In the genomic region with DNA sequence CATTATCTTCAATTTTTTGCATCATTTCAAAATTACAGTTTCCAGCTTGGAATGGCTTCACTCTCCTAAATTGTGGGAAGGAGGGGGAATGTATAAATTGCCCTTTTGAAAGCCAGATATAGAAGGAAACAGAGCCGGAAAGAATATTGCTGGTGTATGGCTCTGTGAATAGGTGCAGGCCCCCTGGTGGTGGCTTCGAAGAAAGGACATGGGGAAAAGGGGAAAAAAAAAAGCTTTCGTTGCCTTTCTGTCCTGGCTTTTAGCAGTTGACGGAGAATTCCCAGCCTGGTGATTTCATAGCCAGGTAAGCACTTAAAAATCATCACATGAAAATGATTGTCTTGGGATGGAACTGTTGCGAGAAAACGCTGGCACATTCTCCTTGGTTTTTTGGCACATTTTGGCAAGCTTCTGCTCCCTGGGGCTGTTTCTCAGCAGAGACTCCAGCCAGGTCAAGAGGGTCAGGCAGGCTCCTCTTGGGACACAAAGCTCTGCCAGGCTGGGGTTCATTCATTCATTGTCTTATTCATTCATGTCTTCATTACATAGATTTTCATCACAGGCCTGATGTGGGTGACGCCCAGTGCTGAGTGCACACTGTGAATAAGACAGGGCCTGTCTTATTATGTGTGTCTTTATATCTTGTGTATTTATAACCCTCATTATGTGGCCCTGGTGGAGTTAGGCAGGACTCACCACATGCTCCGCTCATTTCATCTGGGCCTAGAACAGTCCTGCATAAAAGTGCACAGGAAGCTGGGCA, we compare ENCODE assay signal across 1 cellular context.
A peak's percentile ranks its signal among the peaks of the same experiment; 100 is the strongest.
TF ChIP-seq lines count a peak whose summit lies in the region.

No MANE protein-coding gene starts in this region.

TF ChIP-seq in HepG2, 621 proteins besides CTCF, POLR2A, EP300 and RAD21 (continued from another document):
- TF ChIP-seq, protein P1, sequence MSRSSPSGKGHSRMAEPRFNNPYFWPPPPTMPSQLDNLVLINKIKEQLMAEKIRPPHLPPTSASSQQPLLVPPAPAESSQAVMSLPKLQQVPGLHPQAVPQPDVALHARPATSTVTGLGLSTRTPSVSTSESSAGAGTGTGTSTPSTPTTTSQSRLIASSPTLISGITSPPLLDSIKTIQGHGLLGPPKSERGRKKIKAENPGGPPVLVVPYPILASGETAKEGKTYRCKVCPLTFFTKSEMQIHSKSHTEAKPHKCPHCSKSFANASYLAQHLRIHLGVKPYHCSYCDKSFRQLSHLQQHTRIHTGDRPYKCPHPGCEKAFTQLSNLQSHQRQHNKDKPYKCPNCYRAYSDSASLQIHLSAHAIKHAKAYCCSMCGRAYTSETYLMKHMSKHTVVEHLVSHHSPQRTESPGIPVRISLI (CRISPR knock-in tag; IDR thresholded peaks at IDR 0.05; ENCODE audit: borderline replicate concordance), result peak; percentile 84
- no peak for TF ChIP-seq ISL2 (CRISPR knock-in tag; IDR thresholded peaks at IDR 0.05)
- peak; percentile 52 for TF ChIP-seq STAG1 (CRISPR knock-in tag; IDR thresholded peaks at IDR 0.05)
- no peak for TF ChIP-seq RFX5 (IDR thresholded peaks at IDR 0.05; ENCODE audit: low read depth, low read length)
- no peak for TF ChIP-seq NFKB2 (CRISPR knock-in tag; IDR thresholded peaks at IDR 0.05; ENCODE audit: borderline replicate concordance)
